Comparison of ENCODE assay signal across 8 cellular contexts in the genomic region with DNA sequence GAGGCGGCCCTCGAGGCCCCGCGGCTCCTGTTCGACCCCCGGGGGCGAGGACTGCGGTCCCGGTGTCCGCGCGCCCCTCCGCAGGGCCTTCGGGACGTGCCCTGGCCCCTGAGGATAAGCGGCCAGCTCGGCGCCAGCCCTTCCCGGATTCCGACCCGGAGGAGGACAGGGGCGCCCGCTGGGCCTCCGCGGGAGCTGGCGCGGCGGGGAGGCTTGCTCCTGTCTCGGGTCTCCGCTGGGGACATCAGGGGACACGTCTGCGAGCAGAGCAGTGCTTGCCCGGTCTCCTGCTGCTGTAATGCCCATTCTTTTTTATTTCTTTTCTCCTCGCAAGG. TPM values are rescaled to one million over a fixed set of nuclear protein-coding genes. Genes with fewer than 3 reads are reported as not detected.
DNase-seq lines count a peak whose midpoint lies in the region; ATAC-seq and TF ChIP-seq lines count a peak whose summit lies in the region.

No MANE protein-coding gene starts in this region.

- no peak for TF ChIP-seq CTCF in WTC11 (IDR thresholded peaks at IDR 0.05)

- ATAC-seq in GM21528 (IDR thresholded peaks at IDR 0.05; ENCODE audit: low FRiP score, unreplicated experiment) (peak; percentile 32), WTC11 (no peak)
- ATAC-seq in effector memory CD8-positive, alpha-beta T cell (replicated peaks), result peak; percentile 25
- peak; percentile 9 for ATAC-seq in stimulated activated naive CD8-positive, alpha-beta T cell treated with anti-CD3 and anti-CD28 coated beads, Interleukin-15, Interleukin-2, amounts not matched to agents 100 U/mL and 50 U/mL, for 24 hours

- CTCF ChIA-PET in WTC11 (lab: Charles Lee), result interaction anchor here (0.6 to 2.2 kb wide), 5 partner anchors 8 to 1468 kb away, joined by 3 to 15 read pairs (median 4); no protein-coding TSS in a partner anchor

- H3K36me3 Mint-ChIP-seq in WTC11, result no peaks in the 10 kb centered on the region
- H3K36me3 Mint-ChIP-seq in effector memory CD8-positive, alpha-beta T cell (ENCODE audit: insufficient read depth), result peaks cover 9% of the 10 kb centered on the region

- peaks cover 25% of the 10 kb centered on the region for H3K4me1 Mint-ChIP-seq in WTC11
- peaks cover 19 to 23% of the 10 kb centered on the region in 2 donors for H3K4me1 Mint-ChIP-seq in effector memory CD8-positive, alpha-beta T cell (ENCODE audit: low read depth in 2 of 2)

- POLR2A ChIA-PET in WTC11 (lab: Charles Lee), result no interaction called here

- H3K27ac Mint-ChIP-seq in WTC11, result no peak overlapping the region
- peak overlapping the region; percentile 59 to 91 for H3K27ac Mint-ChIP-seq in effector memory CD8-positive, alpha-beta T cell

- peak; percentile 79 for DNase-seq in DMS53 (lab: John Stamatoyannopoulos, UW)
- DNase-seq in HuH-7 (ENCODE audit: low spot score), result peak; percentile 64
- DNase-seq in WTC11 (ENCODE audit: low spot score), result peak; percentile 42
- peak in 1 of 3 experiments; percentile 40 for DNase-seq in effector memory CD8-positive, alpha-beta T cell
- peak; percentile 43 for DNase-seq in mucosa of gallbladder (ENCODE audit: low spot score)
- DNase-seq in stimulated activated naive CD8-positive, alpha-beta T cell treated with anti-CD3 and anti-CD28 coated beads, Interleukin-15, Interleukin-2, amounts not matched to agents 100 U/mL and 50 U/mL, for 24 hours, result peak; percentile 56
- no peak for DNase-seq in central memory CD4-positive, alpha-beta T cell

- no peaks in the 10 kb centered on the region for H3K9me3 Mint-ChIP-seq in WTC11
- H3K9me3 Mint-ChIP-seq in effector memory CD8-positive, alpha-beta T cell, result no peaks in the 10 kb centered on the region

- peak overlapping the region; percentile 72 for H3K4me3 Mint-ChIP-seq in WTC11
- peak overlapping the region; percentile 79 to 82 for H3K4me3 Mint-ChIP-seq in effector memory CD8-positive, alpha-beta T cell

- H3K27me3 Mint-ChIP-seq in WTC11 (ENCODE audit: low read depth), result peaks cover 12% of the 10 kb centered on the region
- no peaks in the 10 kb centered on the region for H3K27me3 Mint-ChIP-seq in effector memory CD8-positive, alpha-beta T cell

TF ChIP-seq in WTC11, 78 proteins besides CTCF, POLR2A, EP300 and RAD21:
- peak; percentile 98 for TF ChIP-seq ZNF423 (CRISPR knock-in tag; IDR thresholded peaks at IDR 0.05)
- TF ChIP-seq, protein P1, sequence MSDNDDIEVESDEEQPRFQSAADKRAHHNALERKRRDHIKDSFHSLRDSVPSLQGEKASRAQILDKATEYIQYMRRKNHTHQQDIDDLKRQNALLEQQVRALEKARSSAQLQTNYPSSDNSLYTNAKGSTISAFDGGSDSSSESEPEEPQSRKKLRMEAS (CRISPR knock-in tag; IDR thresholded peaks at IDR 0.05), result no peak
- TF ChIP-seq NR3C1 (CRISPR knock-in tag; conservative IDR thresholded peaks at IDR 0.05; ENCODE audit: low read depth), result no peak
- TF ChIP-seq, protein P2, sequence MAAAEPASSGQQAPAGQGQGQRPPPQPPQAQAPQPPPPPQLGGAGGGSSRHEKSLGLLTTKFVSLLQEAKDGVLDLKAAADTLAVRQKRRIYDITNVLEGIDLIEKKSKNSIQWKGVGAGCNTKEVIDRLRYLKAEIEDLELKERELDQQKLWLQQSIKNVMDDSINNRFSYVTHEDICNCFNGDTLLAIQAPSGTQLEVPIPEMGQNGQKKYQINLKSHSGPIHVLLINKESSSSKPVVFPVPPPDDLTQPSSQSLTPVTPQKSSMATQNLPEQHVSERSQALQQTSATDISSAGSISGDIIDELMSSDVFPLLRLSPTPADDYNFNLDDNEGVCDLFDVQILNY (CRISPR knock-in tag; IDR thresholded peaks at IDR 0.05), result no peak
- TF ChIP-seq ZNF232 (CRISPR knock-in tag; IDR thresholded peaks at IDR 0.05), result no peak
- TF ChIP-seq, protein P3, sequence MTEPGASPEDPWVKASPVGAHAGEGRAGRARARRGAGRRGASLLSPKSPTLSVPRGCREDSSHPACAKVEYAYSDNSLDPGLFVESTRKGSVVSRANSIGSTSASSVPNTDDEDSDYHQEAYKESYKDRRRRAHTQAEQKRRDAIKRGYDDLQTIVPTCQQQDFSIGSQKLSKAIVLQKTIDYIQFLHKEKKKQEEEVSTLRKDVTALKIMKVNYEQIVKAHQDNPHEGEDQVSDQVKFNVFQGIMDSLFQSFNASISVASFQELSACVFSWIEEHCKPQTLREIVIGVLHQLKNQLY (CRISPR knock-in tag; IDR thresholded peaks at IDR 0.05), result no peak
- TF ChIP-seq IRF2 (CRISPR knock-in tag; IDR thresholded peaks at IDR 0.05; ENCODE audit: borderline replicate concordance, low read depth), result no peak
- TF ChIP-seq ZNF317 (CRISPR knock-in tag; IDR thresholded peaks at IDR 0.05; ENCODE audit: borderline replicate concordance, low read depth), result no peak

RNA-seq across cellular contexts. Expression of a gene that starts 0.8 kb away (rescaled TPM):
- 2.4 to 3.1 TPM (median 2.7 TPM) in 3 replicates for total RNA-seq in WTC11 (2021)
- total RNA-seq in mucosa of gallbladder, result 3.9 TPM

RNA-seq across cellular contexts. Expression of a gene that starts 38.9 kb away (rescaled TPM):
- total RNA-seq in WTC11 (2021) (97.0 to 114 TPM (median 97.3 TPM) in 3 replicates), mucosa of gallbladder (114 TPM)
